16 cellular contexts compared by ENCODE assay signal in genomic region chrX:35439692-35440091, GRCh38.
"Had no signal": no experiment of that assay in that cellular context is flagged by ENCODE, and none has a peak within 500 bp of the region (broad histone marks: within the 10 kb centered on the region; RNA-seq: fewer than 3 reads in every experiment).

No MANE protein-coding gene starts in this region.

- H3K27me3 ChIP-seq: esophagus muscularis mucosa, suprapubic skin had no signal

- H3K4me1 ChIP-seq: adrenal gland, esophagus muscularis mucosa, left ventricle myocardium inferior, psoas muscle, suprapubic skin had no signal

- H3K27ac ChIP-seq: adrenal gland, esophagus muscularis mucosa, left ventricle myocardium inferior, psoas muscle, suprapubic skin, VCaP had no signal

- H3K4me3 ChIP-seq: adrenal gland, esophagus muscularis mucosa, left ventricle myocardium inferior, psoas muscle, suprapubic skin had no signal

- DNase-seq: activated CD4-positive, alpha-beta T cell treated with anti-CD3 and anti-CD28 coated beads for 36 hours; activated CD8-positive, alpha-beta T cell treated with anti-CD3 and anti-CD28 coated beads, Interleukin-2, amount 10 ng/mL, durations not matched to agents 7 days and 5 days; activated naive CD4-positive, alpha-beta T cell treated with anti-CD3 and anti-CD28 coated beads, Interleukin-2, amount 10 ng/mL, durations not matched to agents 7 days and 5 days; adrenal gland; dermis blood vessel endothelial cell; immature natural killer cell; left ventricle myocardium inferior; mesendoderm; nephron progenitor cell; psoas muscle; stimulated activated CD4-positive, alpha-beta T cell treated with anti-CD3 and anti-CD28 coated beads, Interleukin-2, amount 100 ng/mL, for 48 hours; stimulated activated naive CD8-positive, alpha-beta T cell treated with anti-CD3 and anti-CD28 coated beads, Interleukin-15, Interleukin-2, amounts not matched to agents 100 U/mL and 50 U/mL, for 24 hours had no signal

- H3K36me3 ChIP-seq: adrenal gland, esophagus muscularis mucosa, left ventricle myocardium inferior, suprapubic skin had no signal

- H3K9me3 ChIP-seq: adrenal gland, esophagus muscularis mucosa, psoas muscle, suprapubic skin had no signal

- ATAC-seq: activated CD4-positive, alpha-beta T cell treated with anti-CD3 and anti-CD28 coated beads for 36 hours; activated CD8-positive, alpha-beta T cell treated with anti-CD3 and anti-CD28 coated beads, Interleukin-2, amount 10 ng/mL, durations not matched to agents 7 days and 5 days; activated T-helper 17 cell treated with anti-CD3 and anti-CD28 coated beads, Interleukin-2, amount 50 U/mL, for 72 hours; psoas muscle; stimulated activated naive CD8-positive, alpha-beta T cell treated with anti-CD3 and anti-CD28 coated beads, Interleukin-15, Interleukin-2, amounts not matched to agents 100 U/mL and 50 U/mL, for 24 hours had no signal
